8 cellular contexts compared by ENCODE assay signal in the genomic region with DNA sequence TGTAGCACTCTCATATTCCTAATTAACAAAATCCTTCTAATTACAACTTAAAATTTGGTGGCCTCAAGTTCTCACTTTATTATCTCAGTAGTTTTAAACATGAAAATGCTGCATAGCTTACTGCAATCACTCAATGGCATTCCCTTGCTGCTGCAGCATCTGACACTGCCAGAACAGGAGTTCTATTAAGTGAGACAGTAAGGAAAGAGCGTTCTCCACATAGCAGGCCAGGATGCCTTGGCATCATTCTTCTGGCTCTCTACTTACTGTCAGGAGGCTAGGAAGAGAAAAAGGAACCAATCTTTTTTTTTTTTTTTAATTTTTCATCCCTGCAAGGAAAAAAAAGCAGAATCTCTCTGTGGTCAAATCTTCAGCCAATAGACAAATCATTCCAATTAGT. TPM values are rescaled to one million over a fixed set of nuclear protein-coding genes. Genes with fewer than 3 reads are reported as not detected.
DNase-seq lines count a peak whose midpoint lies in the region; ATAC-seq and TF ChIP-seq lines count a peak whose summit lies in the region.

No MANE protein-coding gene starts in this region.

- peaks cover 39 to 69% (median 54%) of the 10 kb centered on the region in 4 donors for H3K4me1 Mint-ChIP-seq in CD4-positive, CD25-positive, alpha-beta regulatory T cell

- no peak for DNase-seq in CD4-positive, CD25-positive, alpha-beta regulatory T cell
- DNase-seq in dorsolateral prefrontal cortex (no peak), mucosa of descending colon (no peak), medulla oblongata (ENCODE audit: extremely low spot score) (no peak), NCI-H2227 (lab: John Stamatoyannopoulos, UW; ENCODE audit: unreplicated experiment) (no peak), brain microvascular endothelial cell (no peak)

- H3F3A ChIP-seq in Loucy (ENCODE audit: low read depth), result no peaks in the 10 kb centered on the region

- H3K4me3 ChIP-seq in CD4-positive, CD25-positive, alpha-beta regulatory T cell (ENCODE audit: low read depth, low read length), result peak overlapping the region; percentile 97
- H3K4me3 ChIP-seq in Loucy (ENCODE audit: low read length, poor library complexity, severe bottlenecking) (peak overlapping the region; percentile 98), dorsolateral prefrontal cortex (peak overlapping the region in 51 of 59 donors; percentile 0 to 100 (median 97)), neutrophil (ENCODE audit: low read depth in 1 of 2, low read length in 1 of 2) (no peak overlapping the region), mucosa of descending colon (no peak overlapping the region), brain microvascular endothelial cell (ENCODE audit: low read depth, low read length) (no peak overlapping the region)

- TF ChIP-seq CTCF in Loucy (conservative IDR thresholded peaks at IDR 0.05; ENCODE audit: low read length) (no peak), dorsolateral prefrontal cortex (IDR thresholded peaks at IDR 0.05 in 54 of 56, conservative IDR thresholded peaks at IDR 0.05 in 2 of 56; ENCODE audit: low read depth in 1 of 56, partially characterized antibody in 56 of 56) (no peak), neutrophil (IDR thresholded peaks at IDR 0.05) (no peak), mucosa of descending colon (IDR thresholded peaks at IDR 0.05) (no peak), brain microvascular endothelial cell (IDR thresholded peaks at IDR 0.05; ENCODE audit: low read depth, low read length, missing control alignments) (no peak)

- no peaks in the 10 kb centered on the region for H3K27me3 Mint-ChIP-seq in CD4-positive, CD25-positive, alpha-beta regulatory T cell

- peaks cover 0 to 2% (median 0%) of the 10 kb centered on the region in 7 donors for H3K9me3 Mint-ChIP-seq in CD4-positive, CD25-positive, alpha-beta regulatory T cell

- H4K20me1 ChIP-seq in Loucy (ENCODE audit: insufficient read depth, low read length, poor library complexity, severe bottlenecking), result peaks cover 78% of the 10 kb centered on the region

- intact Hi-C loops in dorsolateral prefrontal cortex (cut with DNase I), result loop anchor here (5.0 to 10.0 kb wide), 3 partner anchors 67 to 137 kb away; partner anchors contain the start of gene COPG1 (in 2 of the 2)
- intact Hi-C loops in mucosa of descending colon (cut with DNase I, micrococcal nuclease), result loop anchor here in 1 of 2 donors (5.0 kb wide), 1 partner anchor 67 kb away; the partner anchor contains the start of gene COPG1

- peaks cover 27% of the 10 kb centered on the region for H3K36me3 Mint-ChIP-seq in CD4-positive, CD25-positive, alpha-beta regulatory T cell

- in situ Hi-C loops in brain microvascular endothelial cell (cut with HindIII; ENCODE audit: low pct_ligation_motif_present, low sequenced_read_pairs), result no loop called here

- H2AFZ ChIP-seq in Loucy (ENCODE audit: low read length), result no peak overlapping the region

- peak overlapping the region; percentile 94 for H3K4me2 ChIP-seq in Loucy (ENCODE audit: low read depth, low read length, poor library complexity, severe bottlenecking)

- peaks cover 95% of the 10 kb centered on the region for H3K79me2 ChIP-seq in Loucy (ENCODE audit: insufficient read depth, low read length)

- H3K27me3 ChIP-seq in CD4-positive, CD25-positive, alpha-beta regulatory T cell (ENCODE audit: control insufficient read depth, insufficient read depth, low read length), result no peaks in the 10 kb centered on the region
- peaks cover 4% of the 10 kb centered on the region for H3K27me3 ChIP-seq in Loucy (ENCODE audit: insufficient read depth, low read length, poor library complexity, severe bottlenecking)
- no peaks in the 10 kb centered on the region for H3K27me3 ChIP-seq in dorsolateral prefrontal cortex
- H3K27me3 ChIP-seq in neutrophil, result no peaks in the 10 kb centered on the region
- H3K27me3 ChIP-seq in brain microvascular endothelial cell (replicated peaks), result no peaks in the 10 kb centered on the region

- H3K27ac Mint-ChIP-seq in CD4-positive, CD25-positive, alpha-beta regulatory T cell, result peak overlapping the region in 2 of 3 donors; percentile 11 to 52

- peak overlapping the region; percentile 96 for H3K27ac ChIP-seq in CD4-positive, CD25-positive, alpha-beta regulatory T cell (ENCODE audit: insufficient read depth, low read length, poor library complexity, severe bottlenecking)
- H3K27ac ChIP-seq in dorsolateral prefrontal cortex, result peak overlapping the region in 4 of 59 donors; percentile 3 to 20 (median 6)
- H3K27ac ChIP-seq in neutrophil, result peak overlapping the region; percentile 63
- no peak overlapping the region for H3K27ac ChIP-seq in brain microvascular endothelial cell

- peaks cover 80% of the 10 kb centered on the region for H3K4me1 ChIP-seq in CD4-positive, CD25-positive, alpha-beta regulatory T cell (ENCODE audit: control insufficient read depth, insufficient read depth, low read length, poor library complexity, severe bottlenecking)
- H3K4me1 ChIP-seq in Loucy (ENCODE audit: insufficient read depth, low read length, poor library complexity, severe bottlenecking) (peaks cover 54% of the 10 kb centered on the region), neutrophil (ENCODE audit: control insufficient read depth in 1 of 2, insufficient read depth in 1 of 2, low read depth in 1 of 2, low read length in 1 of 2) (peaks cover 44 to 50% of the 10 kb centered on the region in 2 experiments), mucosa of descending colon (ENCODE audit: low read depth) (peaks cover 65% of the 10 kb centered on the region)

- H3K4me3 Mint-ChIP-seq in CD4-positive, CD25-positive, alpha-beta regulatory T cell, result peak overlapping the region; percentile 97 to 98 (median 98)

- peak overlapping the region; percentile 54 for H3K9ac ChIP-seq in Loucy (ENCODE audit: low read depth, low read length, poor library complexity, severe bottlenecking)

- no peaks in the 10 kb centered on the region for H3K9me3 ChIP-seq in CD4-positive, CD25-positive, alpha-beta regulatory T cell (ENCODE audit: control insufficient read depth in 2 of 2, low read length in 2 of 2)
- no peaks in the 10 kb centered on the region for H3K9me3 ChIP-seq in Loucy (ENCODE audit: insufficient read depth, low read depth, low read length)
- no peaks in the 10 kb centered on the region for H3K9me3 ChIP-seq in neutrophil
- no peaks in the 10 kb centered on the region for H3K9me3 ChIP-seq in mucosa of descending colon

- ATAC-seq in CD4-positive, CD25-positive, alpha-beta regulatory T cell (ENCODE audit: low read depth in 2 of 2), result no peak
- ATAC-seq in mucosa of descending colon, result no peak

- no peaks in the 10 kb centered on the region for H3K9me2 ChIP-seq in Loucy (replicated peaks; ENCODE audit: low read depth, low read length)

- peaks cover 26% of the 10 kb centered on the region for H3K36me3 ChIP-seq in CD4-positive, CD25-positive, alpha-beta regulatory T cell (ENCODE audit: control insufficient read depth, insufficient read depth, low read length)
- H3K36me3 ChIP-seq in Loucy (ENCODE audit: insufficient read depth, low read length) (peaks cover 23% of the 10 kb centered on the region; the same call in 1 of the 2 replicates), neutrophil (peaks cover 26% of the 10 kb centered on the region), mucosa of descending colon (ENCODE audit: low read depth) (no peaks in the 10 kb centered on the region), brain microvascular endothelial cell (replicated peaks) (peaks cover 25% of the 10 kb centered on the region)

RNA-seq across cellular contexts. Expression of gene CNBP, which starts 3.2 kb away (rescaled TPM):
- total RNA-seq in CD4-positive, CD25-positive, alpha-beta regulatory T cell, result 278 TPM
- polyA plus RNA-seq in CD4-positive, CD25-positive, alpha-beta regulatory T cell, result 1,000 to 10,000 TPM; 1,048 to 1,097 (median 1,094) TPM
- total RNA-seq in dorsolateral prefrontal cortex, result 100 to 1,000 TPM; 173 to 277 (median 229) TPM
- 100 to 1,000 TPM; 223 to 353 (median 234) TPM for total RNA-seq in mucosa of descending colon

RNA-seq across cellular contexts. Expression of gene ISY1, which starts 19.6 kb away (rescaled TPM):
- total RNA-seq in CD4-positive, CD25-positive, alpha-beta regulatory T cell, result 45.8 TPM
- polyA plus RNA-seq in CD4-positive, CD25-positive, alpha-beta regulatory T cell, result 100 to 1,000 TPM in 1 of 4 donors, 10 to 100 TPM in 3; 84.2 to 109 (median 88.2) TPM
- total RNA-seq in dorsolateral prefrontal cortex, result 10 to 100 TPM in 119 of 120 experiments, 1 to 10 TPM in 1; 9.5 to 31.1 (median 20.5) TPM
- total RNA-seq in mucosa of descending colon, result 10 to 100 TPM; 24.2 to 37.5 (median 28.9) TPM

RNA-seq across cellular contexts. Expression of gene RAB43, which starts 58.9 kb away (rescaled TPM):
- 57.2 TPM for total RNA-seq in CD4-positive, CD25-positive, alpha-beta regulatory T cell
- polyA plus RNA-seq in CD4-positive, CD25-positive, alpha-beta regulatory T cell, result 10 to 100 TPM; 14.5 to 21.9 (median 19.1) TPM
- total RNA-seq in dorsolateral prefrontal cortex, result 10 to 100 TPM in 92 of 120 experiments, 1 to 10 TPM in 28; 5.2 to 31.0 (median 13.0) TPM
- 10 to 100 TPM; 17.4 to 32.0 (median 30.5) TPM for total RNA-seq in mucosa of descending colon

Comparison
In these comparisons a context has a peak if more than half of its experiments do, and no peak if none do; other contexts are left out.
1. H3K4me3 ChIP-seq: peak in CD4-positive, CD25-positive, alpha-beta regulatory T cell (single experiment), Loucy (single experiment) and dorsolateral prefrontal cortex (51 of 59); none in neutrophil (0 of 2), mucosa of descending colon (single experiment) and brain microvascular endothelial cell (single experiment).